2 cellular contexts compared by ENCODE assay signal in the genomic region with DNA sequence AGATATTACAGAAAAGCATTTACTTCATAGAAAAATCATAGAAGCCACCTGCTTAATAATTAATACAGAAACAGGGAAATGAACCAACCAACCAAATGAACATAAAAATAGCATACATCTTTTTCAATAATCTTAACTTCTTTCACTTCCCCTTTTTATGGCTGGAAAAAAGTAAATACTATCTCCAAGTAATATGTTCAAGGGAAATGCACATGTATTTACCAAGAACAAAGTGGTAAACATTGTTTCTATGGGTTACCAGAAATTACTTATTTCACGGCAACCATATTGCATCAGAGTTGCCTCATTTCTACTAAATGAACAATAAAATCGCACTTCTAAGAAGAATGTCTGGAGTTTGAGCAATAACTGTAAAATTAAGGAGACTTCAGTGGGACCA.
TF ChIP-seq lines count a peak whose summit lies in the region.

No MANE protein-coding gene starts in this region.

TF ChIP-seq in SK-N-SH, 30 proteins besides CTCF, POLR2A, EP300 and RAD21 (continued from another document):
- TF ChIP-seq, protein P1, sequence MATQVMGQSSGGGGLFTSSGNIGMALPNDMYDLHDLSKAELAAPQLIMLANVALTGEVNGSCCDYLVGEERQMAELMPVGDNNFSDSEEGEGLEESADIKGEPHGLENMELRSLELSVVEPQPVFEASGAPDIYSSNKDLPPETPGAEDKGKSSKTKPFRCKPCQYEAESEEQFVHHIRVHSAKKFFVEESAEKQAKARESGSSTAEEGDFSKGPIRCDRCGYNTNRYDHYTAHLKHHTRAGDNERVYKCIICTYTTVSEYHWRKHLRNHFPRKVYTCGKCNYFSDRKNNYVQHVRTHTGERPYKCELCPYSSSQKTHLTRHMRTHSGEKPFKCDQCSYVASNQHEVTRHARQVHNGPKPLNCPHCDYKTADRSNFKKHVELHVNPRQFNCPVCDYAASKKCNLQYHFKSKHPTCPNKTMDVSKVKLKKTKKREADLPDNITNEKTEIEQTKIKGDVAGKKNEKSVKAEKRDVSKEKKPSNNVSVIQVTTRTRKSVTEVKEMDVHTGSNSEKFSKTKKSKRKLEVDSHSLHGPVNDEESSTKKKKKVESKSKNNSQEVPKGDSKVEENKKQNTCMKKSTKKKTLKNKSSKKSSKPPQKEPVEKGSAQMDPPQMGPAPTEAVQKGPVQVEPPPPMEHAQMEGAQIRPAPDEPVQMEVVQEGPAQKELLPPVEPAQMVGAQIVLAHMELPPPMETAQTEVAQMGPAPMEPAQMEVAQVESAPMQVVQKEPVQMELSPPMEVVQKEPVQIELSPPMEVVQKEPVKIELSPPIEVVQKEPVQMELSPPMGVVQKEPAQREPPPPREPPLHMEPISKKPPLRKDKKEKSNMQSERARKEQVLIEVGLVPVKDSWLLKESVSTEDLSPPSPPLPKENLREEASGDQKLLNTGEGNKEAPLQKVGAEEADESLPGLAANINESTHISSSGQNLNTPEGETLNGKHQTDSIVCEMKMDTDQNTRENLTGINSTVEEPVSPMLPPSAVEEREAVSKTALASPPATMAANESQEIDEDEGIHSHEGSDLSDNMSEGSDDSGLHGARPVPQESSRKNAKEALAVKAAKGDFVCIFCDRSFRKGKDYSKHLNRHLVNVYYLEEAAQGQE (IDR thresholded peaks at IDR 0.05; ENCODE audit: low read depth, low read length), result no peak
- TF ChIP-seq MEF2A (IDR thresholded peaks at IDR 0.05; ENCODE audit: borderline replicate concordance, low read depth) (no peak), TCF12 (IDR thresholded peaks at IDR 0.05) (no peak), JUND (IDR thresholded peaks at IDR 0.05) (no peak), CHD2 (IDR thresholded peaks at IDR 0.05; ENCODE audit: low read length, partially characterized antibody) (no peak), FOSL2 (IDR thresholded peaks at IDR 0.05; ENCODE audit: borderline replicate concordance, low read depth) (no peak), TEAD4 (IDR thresholded peaks at IDR 0.05; ENCODE audit: borderline replicate concordance, insufficient read depth) (no peak)
- TF ChIP-seq, protein P2, sequence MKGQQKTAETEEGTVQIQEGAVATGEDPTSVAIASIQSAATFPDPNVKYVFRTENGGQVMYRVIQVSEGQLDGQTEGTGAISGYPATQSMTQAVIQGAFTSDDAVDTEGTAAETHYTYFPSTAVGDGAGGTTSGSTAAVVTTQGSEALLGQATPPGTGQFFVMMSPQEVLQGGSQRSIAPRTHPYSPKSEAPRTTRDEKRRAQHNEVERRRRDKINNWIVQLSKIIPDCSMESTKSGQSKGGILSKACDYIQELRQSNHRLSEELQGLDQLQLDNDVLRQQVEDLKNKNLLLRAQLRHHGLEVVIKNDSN (IDR thresholded peaks at IDR 0.05; ENCODE audit: borderline replicate concordance, low read depth), result no peak

TF ChIP-seq in SK-N-SH treated with all-trans-retinoic acid at 6 μM for 48 hours, 23 proteins besides CTCF, POLR2A, EP300 and RAD21 (continued from another document):
- TF ChIP-seq BACH2 (CRISPR knock-in tag; IDR thresholded peaks at IDR 0.05; ENCODE audit: borderline replicate concordance) (no peak), ZC3H10 (CRISPR knock-in tag; IDR thresholded peaks at IDR 0.05) (no peak), RARB (CRISPR knock-in tag; IDR thresholded peaks at IDR 0.05) (no peak), SNAI2 (CRISPR knock-in tag; IDR thresholded peaks at IDR 0.05) (no peak), ESRRG (CRISPR knock-in tag; IDR thresholded peaks at IDR 0.05) (no peak), ZNF8 (CRISPR knock-in tag; IDR thresholded peaks at IDR 0.05) (no peak), PPARA (CRISPR knock-in tag; IDR thresholded peaks at IDR 0.05; ENCODE audit: borderline replicate concordance) (no peak), ARNTL (CRISPR knock-in tag; IDR thresholded peaks at IDR 0.05; ENCODE audit: borderline replicate concordance, low read depth) (no peak), TOX (CRISPR knock-in tag; IDR thresholded peaks at IDR 0.05; ENCODE audit: borderline replicate concordance) (no peak), ZFP3 (CRISPR knock-in tag; IDR thresholded peaks at IDR 0.05) (no peak), TCF4 (CRISPR knock-in tag; IDR thresholded peaks at IDR 0.05; ENCODE audit: borderline replicate concordance) (no peak), ZFP30 (CRISPR knock-in tag; IDR thresholded peaks at IDR 0.05) (no peak), ZNF70 (CRISPR knock-in tag; IDR thresholded peaks at IDR 0.05) (no peak), OSR1 (CRISPR knock-in tag; IDR thresholded peaks at IDR 0.05) (no peak), ISL1 (CRISPR knock-in tag; IDR thresholded peaks at IDR 0.05) (no peak), ZNF565 (CRISPR knock-in tag; conservative IDR thresholded peaks at IDR 0.05; ENCODE audit: low read depth) (no peak)
- TF ChIP-seq, protein P3, sequence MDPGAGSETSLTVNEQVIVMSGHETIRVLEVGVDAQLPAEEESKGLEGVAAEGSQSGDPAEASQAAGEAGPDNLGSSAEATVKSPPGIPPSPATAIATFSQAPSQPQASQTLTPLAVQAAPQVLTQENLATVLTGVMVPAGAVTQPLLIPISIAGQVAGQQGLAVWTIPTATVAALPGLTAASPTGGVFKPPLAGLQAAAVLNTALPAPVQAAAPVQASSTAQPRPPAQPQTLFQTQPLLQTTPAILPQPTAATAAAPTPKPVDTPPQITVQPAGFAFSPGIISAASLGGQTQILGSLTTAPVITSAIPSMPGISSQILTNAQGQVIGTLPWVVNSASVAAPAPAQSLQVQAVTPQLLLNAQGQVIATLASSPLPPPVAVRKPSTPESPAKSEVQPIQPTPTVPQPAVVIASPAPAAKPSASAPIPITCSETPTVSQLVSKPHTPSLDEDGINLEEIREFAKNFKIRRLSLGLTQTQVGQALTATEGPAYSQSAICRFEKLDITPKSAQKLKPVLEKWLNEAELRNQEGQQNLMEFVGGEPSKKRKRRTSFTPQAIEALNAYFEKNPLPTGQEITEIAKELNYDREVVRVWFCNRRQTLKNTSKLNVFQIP (CRISPR knock-in tag; IDR thresholded peaks at IDR 0.05; ENCODE audit: borderline replicate concordance, low read depth), result no peak
